In genomic region chr19:48618916-48619691, GRCh38 we compare ENCODE assay signal across 1 cellular context.
TF ChIP-seq lines count a peak whose summit lies in the region.

Gene RPL18 (minus strand): TSS chr19:48619178. CDS start chr19:48619143, 35 bp downstream.
Gene SPHK2 (plus strand): TSS chr19:48619506. CDS start chr19:48620515, 1,009 bp downstream.

TF ChIP-seq in GM12878, 131 proteins besides CTCF, POLR2A, EP300 and RAD21 (continued from another document):
- TF ChIP-seq GATAD2B (conservative IDR thresholded peaks at IDR 0.05; ENCODE audit: low read depth) = no peak; the same call in 1 of the 2 replicates
- TF ChIP-seq ZBTB11 (CRISPR knock-in tag; IDR thresholded peaks at IDR 0.05) = no peak
- no peak for TF ChIP-seq BCL3 (IDR thresholded peaks at IDR 0.05; ENCODE audit: borderline replicate concordance, insufficient read depth, low read depth, low read length, poor library complexity, severe bottlenecking)
- TF ChIP-seq SREBF1 (IDR thresholded peaks at IDR 0.05; ENCODE audit: low read length) = no peak
- TF ChIP-seq RBBP5 (conservative IDR thresholded peaks at IDR 0.05) = peak; percentile 94; the same call in 1 of the 2 replicates
